ENCODE assay signal across 12 cellular contexts in the genomic region with DNA sequence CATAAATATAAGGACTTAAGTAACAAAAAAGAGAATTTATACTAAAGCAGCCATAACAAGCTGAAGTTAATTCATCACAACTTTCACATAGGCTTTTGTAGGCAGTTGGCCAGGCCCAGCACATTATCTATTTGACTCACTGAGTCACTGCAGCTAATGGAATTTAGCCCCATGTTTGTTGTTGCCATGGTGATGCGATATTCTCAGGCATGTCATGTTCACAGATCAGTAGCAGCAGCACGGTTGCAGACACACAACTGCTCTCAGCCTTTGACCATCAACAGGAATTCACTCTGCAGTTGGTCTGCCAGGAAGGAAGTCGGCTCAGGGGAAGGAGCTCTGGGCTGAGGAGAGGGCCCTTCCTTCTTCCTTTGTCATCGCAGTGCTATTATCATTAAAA.
DNase-seq lines count a peak whose midpoint lies in the region; ATAC-seq and TF ChIP-seq lines count a peak whose summit lies in the region.
"Had no signal": no experiment of that assay in that cellular context is flagged by ENCODE, and none has a peak within 500 bp of the region (broad histone marks: within the 10 kb centered on the region; RNA-seq: fewer than 3 reads in every experiment).

No MANE protein-coding gene starts in this region.

- in situ Hi-C loops in ACHN (cut with HindIII; ENCODE audit: low pct_ligation_motif_present, low pct_unique_long_range_greater_than_20kb, low sequenced_read_pairs), result no loop called here

- TF ChIP-seq CTCF in cardiac fibroblast (IDR thresholded peaks at IDR 0.05; ENCODE audit: low read depth, low read length), result no peak

- H3K4me3 ChIP-seq in cardiac fibroblast (replicated peaks in 1 of 2; ENCODE audit: low read depth in 2 of 2, low read length in 2 of 2), result no peak overlapping the region
- H3K4me3 ChIP-seq: vagina had no signal

- ATAC-seq in left lobe of liver (peak; percentile 74), HG03469 (IDR thresholded peaks at IDR 0.05; ENCODE audit: unreplicated experiment) (no peak)
- ATAC-seq: naive thymus-derived CD8-positive, alpha-beta T cell had no signal

- DNase-seq in ACHN, result peak; percentile 78
- peak; percentile 1 for DNase-seq in M059J (ENCODE audit: low read depth)
- DNase-seq in cardiac fibroblast (ENCODE audit: low read depth in 2 of 2), result peak; percentile 20 to 55
- no peak for DNase-seq in left lobe of liver (ENCODE audit: low spot score)
- no peak for DNase-seq in stimulated activated CD4-positive, alpha-beta T cell treated with anti-CD3 and anti-CD28 coated beads, Interleukin-4, amount 100 ng/mL, for 24 hours
- no peak for DNase-seq in NCI-H2171 treated with DMSO at 0.1 percent for 48 hours (lab: John Stamatoyannopoulos, UW)
- no peak for DNase-seq in SHP77 treated with DMSO at 0.1 percent for 48 hours (lab: John Stamatoyannopoulos, UW)
- DNase-seq: activated CD8-positive, alpha-beta memory T cell treated with anti-CD3 and anti-CD28 coated beads, Interleukin-2, amount 50 U/mL, for 4 hours; naive thymus-derived CD8-positive, alpha-beta T cell; Right ventricle myocardium superior had no signal

Comparison
In these comparisons a context has a peak if more than half of its experiments do, and no peak if none do; other contexts are left out.
1. DNase-seq: peak in ACHN (single experiment), M059J (single experiment) and cardiac fibroblast (2 of 2); none in left lobe of liver (single experiment), stimulated activated CD4-positive, alpha-beta T cell treated with anti-CD3 and anti-CD28 coated beads, Interleukin-4, amount 100 ng/mL, for 24 hours (single experiment), NCI-H2171 treated with DMSO at 0.1 percent for 48 hours (single experiment) and SHP77 treated with DMSO at 0.1 percent for 48 hours (single experiment).